8 cellular contexts compared by ENCODE assay signal in the genomic region with DNA sequence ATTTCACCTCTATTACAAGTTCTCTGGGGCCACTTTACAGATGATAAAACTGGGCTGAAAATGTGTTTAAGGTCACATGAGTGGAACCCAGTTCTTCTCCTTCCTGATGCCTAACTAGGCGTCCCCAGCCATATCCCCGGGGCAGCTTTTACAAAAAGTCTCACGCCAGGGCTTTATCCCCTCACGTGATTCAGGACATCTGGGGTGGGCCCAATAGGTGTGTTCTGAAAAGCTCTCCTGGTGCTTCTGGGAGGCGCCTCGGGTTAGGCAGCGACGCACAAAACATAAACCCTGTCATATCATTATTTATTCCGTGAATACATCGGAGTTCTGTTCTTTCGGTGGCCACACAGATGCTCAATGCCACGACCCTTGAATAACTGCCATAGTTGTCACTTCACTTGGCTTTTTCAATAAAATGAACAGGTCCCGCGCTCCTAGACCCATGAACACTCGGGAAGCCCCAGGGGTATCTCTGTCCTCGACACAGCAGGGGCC. TPM values are rescaled to one million over a fixed set of nuclear protein-coding genes. Genes with fewer than 3 reads are reported as not detected.
DNase-seq lines count a peak whose midpoint lies in the region; ATAC-seq and TF ChIP-seq lines count a peak whose summit lies in the region.

No MANE protein-coding gene starts in this region.

- H3K9me3 ChIP-seq in cardiac muscle cell (ENCODE audit: low read depth): no peaks in the 10 kb centered on the region
- H3K9me3 ChIP-seq in mucosa of stomach (ENCODE audit: control insufficient read depth, low read length): no peaks in the 10 kb centered on the region

- TF ChIP-seq CTCF in cardiac muscle cell (IDR thresholded peaks at IDR 0.05; ENCODE audit: low read depth, low read length) (no peak), MCF 10A (IDR thresholded peaks at IDR 0.05; ENCODE audit: unreplicated experiment) (no peak)

- H3K27me3 ChIP-seq in cardiac muscle cell (peaks cover 82% of the 10 kb centered on the region), mucosa of stomach (ENCODE audit: control insufficient read depth, insufficient read depth, low read length) (peaks cover 20% of the 10 kb centered on the region)

- H3K9me3 Mint-ChIP-seq in MCF 10A (ENCODE audit: unreplicated experiment): no peaks in the 10 kb centered on the region

- no TSS peak for BruUV-seq in MCF 10A (replicated peaks; lab: Mats Ljungman, UMichigan)

- no peaks in the 10 kb centered on the region for H3K36me3 Mint-ChIP-seq in MCF 10A (ENCODE audit: insufficient read depth, unreplicated experiment)

- peak overlapping the region; percentile 78 for H3K4me3 Mint-ChIP-seq in MCF 10A (ENCODE audit: unreplicated experiment)

- H3K27me3 Mint-ChIP-seq in MCF 10A (ENCODE audit: insufficient read depth, unreplicated experiment): peaks cover 31% of the 10 kb centered on the region

- peak overlapping the region; percentile 78 for H3K9ac ChIP-seq in mucosa of stomach (ENCODE audit: low read length)

- POLR2A ChIA-PET in MCF 10A (lab: Yijun Ruan, JAX): interaction anchor here (0.6 to 1.3 kb wide), 4 partner anchors 9 to 55 kb away, joined by 3 to 5 read pairs (median 3); a partner anchor contains a TSS

- TF ChIP-seq EP300 in Ishikawa (IDR thresholded peaks at IDR 0.05; ENCODE audit: borderline replicate concordance): no peak

- CTCF ChIA-PET in MCF 10A (lab: Yijun Ruan, JAX): interaction anchor here (0.5 kb wide), 1 partner anchor 705 kb away, joined by 5 read pairs; no protein-coding TSS in a partner anchor

- intact Hi-C loops in left ventricle myocardium superior (cut with micrococcal nuclease) (no loop called here), MCF 10A (cut with micrococcal nuclease) (no loop called here)

- H3K27ac ChIP-seq in cardiac muscle cell: no peak overlapping the region

- peak overlapping the region; percentile 54 for H3K4me3 ChIP-seq in cardiac muscle cell
- peak overlapping the region; percentile 49 for H3K4me3 ChIP-seq in mucosa of stomach (ENCODE audit: low read length)

- H3K4me1 Mint-ChIP-seq in MCF 10A (ENCODE audit: insufficient read depth, unreplicated experiment): no peaks in the 10 kb centered on the region

- no peak for ATAC-seq in left ventricle myocardium superior

- TF ChIP-seq RAD21 in Ishikawa (IDR thresholded peaks at IDR 0.05; ENCODE audit: low read depth): no peak

- H3K4me1 ChIP-seq in cardiac muscle cell (ENCODE audit: low read depth) (no peaks in the 10 kb centered on the region), mucosa of stomach (ENCODE audit: control insufficient read depth, insufficient read depth, low read length) (peaks cover 8% of the 10 kb centered on the region)

- no peak overlapping the region for H3K27ac Mint-ChIP-seq in MCF 10A (ENCODE audit: low read depth, unreplicated experiment)

- no peak for DNase-seq in cardiac muscle cell (ENCODE audit: low read depth in 1 of 2, low spot score in 1 of 2)
- no peak for DNase-seq in left ventricle myocardium superior
- no peak for DNase-seq in MCF 10A (ENCODE audit: unreplicated experiment)
- no peak for DNase-seq in putamen (ENCODE audit: low spot score)
- DNase-seq in Ammon's horn (ENCODE audit: low spot score): no peak
- DNase-seq in T-helper 9 cell: no peak

- no peaks in the 10 kb centered on the region for H3K36me3 ChIP-seq in cardiac muscle cell
- no peaks in the 10 kb centered on the region for H3K36me3 ChIP-seq in mucosa of stomach (ENCODE audit: control insufficient read depth, insufficient read depth, low read length)

TF ChIP-seq in Ishikawa, 13 proteins besides CTCF, POLR2A, EP300 and RAD21:
- TF ChIP-seq, protein P1, sequence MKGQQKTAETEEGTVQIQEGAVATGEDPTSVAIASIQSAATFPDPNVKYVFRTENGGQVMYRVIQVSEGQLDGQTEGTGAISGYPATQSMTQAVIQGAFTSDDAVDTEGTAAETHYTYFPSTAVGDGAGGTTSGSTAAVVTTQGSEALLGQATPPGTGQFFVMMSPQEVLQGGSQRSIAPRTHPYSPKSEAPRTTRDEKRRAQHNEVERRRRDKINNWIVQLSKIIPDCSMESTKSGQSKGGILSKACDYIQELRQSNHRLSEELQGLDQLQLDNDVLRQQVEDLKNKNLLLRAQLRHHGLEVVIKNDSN (IDR thresholded peaks at IDR 0.05): peak; percentile 89
- TF ChIP-seq CEBPB (IDR thresholded peaks at IDR 0.05): no peak

RNA-seq across cellular contexts. Expression of a gene that starts 32.1 kb away (rescaled TPM):
- total RNA-seq in cardiac muscle cell: 139 and 183 TPM in 2 replicates
- polyA plus RNA-seq in cardiac muscle cell: 223 and 252 TPM in 2 replicates
- 125 TPM for total RNA-seq in left ventricle myocardium superior
- total RNA-seq in MCF 10A (2022): 211 and 298 TPM in 2 replicates

RNA-seq across cellular contexts. Expression of a gene that starts 55.2 kb away (rescaled TPM):
- 6.8 and 9.0 TPM in 2 replicates for total RNA-seq in cardiac muscle cell
- 11.6 and 17.2 TPM in 2 replicates for polyA plus RNA-seq in cardiac muscle cell
- total RNA-seq in left ventricle myocardium superior: 10.9 TPM
- 46.4 and 52.1 TPM in 2 replicates for total RNA-seq in MCF 10A (2022)
